ENCODE assay signal across 28 cellular contexts in genomic region chr13:105389373-105389772, GRCh38.
"Had no signal": no experiment of that assay in that cellular context is flagged by ENCODE, and none has a peak within 500 bp of the region (broad histone marks: within the 10 kb centered on the region; RNA-seq: fewer than 3 reads in every experiment).

No MANE protein-coding gene starts in this region.

- DNase-seq: activated CD4-positive, alpha-beta memory T cell treated with anti-CD3 and anti-CD28 coated beads, Interleukin-2, amount 10 ng/mL, durations not matched to agents 7 days and 5 days; activated CD4-positive, alpha-beta T cell treated with anti-CD3 and anti-CD28 coated beads, Interleukin-2, amount 10 ng/mL, durations not matched to agents 7 days and 5 days; activated CD4-positive, CD25-positive, alpha-beta regulatory T cell treated with anti-CD3 and anti-CD28 coated beads, Interleukin-2, amount 50 U/mL, for 72 hours; activated CD8-positive, alpha-beta memory T cell treated with anti-CD3 and anti-CD28 coated beads, Interleukin-2, amount 50 U/mL, for 48 hours; activated gamma-delta T cell treated with Interleukin-2 at 50 U/mL for 16 hours; activated naive CD8-positive, alpha-beta T cell treated with anti-CD3 and anti-CD28 coated beads, Interleukin-2, amount 50 U/mL, for 24 hours; activated T-cell treated with anti-CD3 and anti-CD28 coated beads, Interleukin-2, amount 50 U/mL, for 4 hours; amygdala; caudate nucleus; cortex of kidney; effector memory CD8-positive, alpha-beta T cell; foreskin fibroblast; hippocampal formation; left colon; mammary epithelial cell; right lobe of liver; stimulated activated CD4-positive, alpha-beta T cell treated with anti-CD3 and anti-CD28 coated beads, Interleukin-12 subunit alpha, Interleukin-12 subunit beta, amount 100 ng/mL, for 4 hours; stimulated activated CD4-positive, alpha-beta T cell treated with anti-CD3 and anti-CD28 coated beads, Interleukin-4, amount 100 ng/mL, for 1 hour; stimulated activated naive CD8-positive, alpha-beta T cell treated with anti-CD3 and anti-CD28 coated beads, Interleukin-15, amount 100 ng/mL, for 72 hours; substantia nigra; uterus; WERI-Rb-1 had no signal

- H3K4me1 Mint-ChIP-seq: activated CD4-positive, alpha-beta memory T cell treated with anti-CD3 and anti-CD28 coated beads, Interleukin-2, amount 10 ng/mL, durations not matched to agents 7 days and 5 days; activated CD4-positive, alpha-beta T cell treated with anti-CD3 and anti-CD28 coated beads, Interleukin-2, amount 10 ng/mL, durations not matched to agents 7 days and 5 days; activated naive CD4-positive, alpha-beta T cell treated with anti-CD3 and anti-CD28 coated beads, Interleukin-2, amount 50 U/mL, for 24 hours; activated naive CD8-positive, alpha-beta T cell treated with anti-CD3 and anti-CD28 coated beads, Interleukin-2, amount 50 U/mL, for 24 hours; activated T-helper 17 cell treated with anti-CD3 and anti-CD28 coated beads, Interleukin-2, amount 50 U/mL, for 72 hours; nephron; stimulated activated effector memory CD8-positive, alpha-beta T cell treated with anti-CD3 and anti-CD28 coated beads, Interleukin-12 subunit alpha, Interleukin-12 subunit beta, amount 100 ng/mL, for 72 hours; stimulated activated naive CD8-positive, alpha-beta T cell treated with anti-CD3 and anti-CD28 coated beads, Interleukin-15, amount 100 ng/mL, for 72 hours had no signal

- ATAC-seq: activated naive CD8-positive, alpha-beta T cell treated with anti-CD3 and anti-CD28 coated beads, Interleukin-2, amount 50 U/mL, for 24 hours; activated T-cell treated with anti-CD3 and anti-CD28 coated beads, Interleukin-2, amount 50 U/mL, for 4 hours; activated T-helper 17 cell treated with anti-CD3 and anti-CD28 coated beads, Interleukin-2, amount 50 U/mL, for 72 hours; effector memory CD8-positive, alpha-beta T cell; esophagus mucosa; left colon; right lobe of liver; stimulated activated effector memory CD8-positive, alpha-beta T cell treated with anti-CD3 and anti-CD28 coated beads, Interleukin-12 subunit alpha, Interleukin-12 subunit beta, amount 100 ng/mL, for 72 hours; stimulated activated naive CD8-positive, alpha-beta T cell treated with anti-CD3 and anti-CD28 coated beads, Interleukin-15, amount 100 ng/mL, for 72 hours had no signal

- H3K27me3 Mint-ChIP-seq: activated CD4-positive, alpha-beta memory T cell treated with anti-CD3 and anti-CD28 coated beads, Interleukin-2, amount 10 ng/mL, durations not matched to agents 7 days and 5 days; activated CD4-positive, alpha-beta T cell treated with anti-CD3 and anti-CD28 coated beads, Interleukin-2, amount 10 ng/mL, durations not matched to agents 7 days and 5 days; activated naive CD4-positive, alpha-beta T cell treated with anti-CD3 and anti-CD28 coated beads, Interleukin-2, amount 50 U/mL, for 24 hours; activated naive CD8-positive, alpha-beta T cell treated with anti-CD3 and anti-CD28 coated beads, Interleukin-2, amount 50 U/mL, for 24 hours; activated T-helper 17 cell treated with anti-CD3 and anti-CD28 coated beads, Interleukin-2, amount 50 U/mL, for 72 hours; effector memory CD8-positive, alpha-beta T cell; stimulated activated naive CD8-positive, alpha-beta T cell treated with anti-CD3 and anti-CD28 coated beads, Interleukin-15, amount 100 ng/mL, for 72 hours; type B pancreatic cell had no signal

- H3K27ac Mint-ChIP-seq: activated CD4-positive, alpha-beta memory T cell treated with anti-CD3 and anti-CD28 coated beads, Interleukin-2, amount 10 ng/mL, durations not matched to agents 7 days and 5 days; activated CD4-positive, alpha-beta T cell treated with anti-CD3 and anti-CD28 coated beads, Interleukin-2, amount 10 ng/mL, durations not matched to agents 7 days and 5 days; activated naive CD4-positive, alpha-beta T cell treated with anti-CD3 and anti-CD28 coated beads, Interleukin-2, amount 50 U/mL, for 24 hours; activated naive CD8-positive, alpha-beta T cell treated with anti-CD3 and anti-CD28 coated beads, Interleukin-2, amount 50 U/mL, for 24 hours; activated T-helper 17 cell treated with anti-CD3 and anti-CD28 coated beads, Interleukin-2, amount 50 U/mL, for 72 hours; effector memory CD8-positive, alpha-beta T cell; nephron; stimulated activated effector memory CD8-positive, alpha-beta T cell treated with anti-CD3 and anti-CD28 coated beads, Interleukin-12 subunit alpha, Interleukin-12 subunit beta, amount 100 ng/mL, for 72 hours; stimulated activated naive CD8-positive, alpha-beta T cell treated with anti-CD3 and anti-CD28 coated beads, Interleukin-15, amount 100 ng/mL, for 72 hours; type B pancreatic cell had no signal

- H3K9me3 Mint-ChIP-seq: activated CD4-positive, alpha-beta memory T cell treated with anti-CD3 and anti-CD28 coated beads, Interleukin-2, amount 10 ng/mL, durations not matched to agents 7 days and 5 days; activated CD4-positive, alpha-beta T cell treated with anti-CD3 and anti-CD28 coated beads, Interleukin-2, amount 10 ng/mL, durations not matched to agents 7 days and 5 days; activated naive CD4-positive, alpha-beta T cell treated with anti-CD3 and anti-CD28 coated beads, Interleukin-2, amount 50 U/mL, for 24 hours; activated naive CD8-positive, alpha-beta T cell treated with anti-CD3 and anti-CD28 coated beads, Interleukin-2, amount 50 U/mL, for 24 hours; activated T-cell treated with anti-CD3 and anti-CD28 coated beads, Interleukin-2, amount 50 U/mL, for 4 hours; activated T-helper 17 cell treated with anti-CD3 and anti-CD28 coated beads, Interleukin-2, amount 50 U/mL, for 72 hours; effector memory CD8-positive, alpha-beta T cell; nephron; stimulated activated effector memory CD8-positive, alpha-beta T cell treated with anti-CD3 and anti-CD28 coated beads, Interleukin-12 subunit alpha, Interleukin-12 subunit beta, amount 100 ng/mL, for 72 hours; type B pancreatic cell had no signal

- H3K36me3 Mint-ChIP-seq: activated naive CD4-positive, alpha-beta T cell treated with anti-CD3 and anti-CD28 coated beads, Interleukin-2, amount 50 U/mL, for 24 hours; stimulated activated effector memory CD8-positive, alpha-beta T cell treated with anti-CD3 and anti-CD28 coated beads, Interleukin-12 subunit alpha, Interleukin-12 subunit beta, amount 100 ng/mL, for 72 hours; type B pancreatic cell had no signal

- H3K4me3 Mint-ChIP-seq: activated CD4-positive, alpha-beta memory T cell treated with anti-CD3 and anti-CD28 coated beads, Interleukin-2, amount 10 ng/mL, durations not matched to agents 7 days and 5 days; activated CD4-positive, alpha-beta T cell treated with anti-CD3 and anti-CD28 coated beads, Interleukin-2, amount 10 ng/mL, durations not matched to agents 7 days and 5 days; activated naive CD4-positive, alpha-beta T cell treated with anti-CD3 and anti-CD28 coated beads, Interleukin-2, amount 50 U/mL, for 24 hours; activated naive CD8-positive, alpha-beta T cell treated with anti-CD3 and anti-CD28 coated beads, Interleukin-2, amount 50 U/mL, for 24 hours; activated T-cell treated with anti-CD3 and anti-CD28 coated beads, Interleukin-2, amount 50 U/mL, for 4 hours; activated T-helper 17 cell treated with anti-CD3 and anti-CD28 coated beads, Interleukin-2, amount 50 U/mL, for 72 hours; effector memory CD8-positive, alpha-beta T cell; nephron; stimulated activated effector memory CD8-positive, alpha-beta T cell treated with anti-CD3 and anti-CD28 coated beads, Interleukin-12 subunit alpha, Interleukin-12 subunit beta, amount 100 ng/mL, for 72 hours; stimulated activated naive CD8-positive, alpha-beta T cell treated with anti-CD3 and anti-CD28 coated beads, Interleukin-15, amount 100 ng/mL, for 72 hours; type B pancreatic cell had no signal
